Comparison of ENCODE assay signal across 2 cellular contexts in the genomic region with DNA sequence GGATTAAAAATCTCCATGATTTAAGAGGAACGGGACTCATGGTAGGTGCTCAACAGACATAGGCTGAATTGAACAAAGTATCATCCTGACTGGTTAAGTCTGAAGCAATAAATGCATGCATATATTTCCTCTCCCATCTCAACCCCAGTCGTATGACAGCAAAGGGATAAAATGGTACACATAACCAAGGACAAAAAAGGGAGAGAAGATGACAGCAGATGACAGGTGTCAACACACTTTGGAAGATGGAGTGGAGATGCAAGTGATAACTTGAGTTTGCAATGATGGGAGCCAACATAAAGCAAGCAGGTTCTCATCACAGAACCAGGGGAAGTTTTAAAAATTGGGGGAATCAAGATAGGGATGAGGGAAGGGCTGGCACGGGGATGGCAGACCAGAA.
A peak's percentile ranks its signal among the peaks of the same experiment; 100 is the strongest.
TF ChIP-seq lines count a peak whose summit lies in the region.

No MANE protein-coding gene starts in this region.

TF ChIP-seq in neural cell, 6 proteins besides CTCF, POLR2A, EP300 and RAD21:
- TF ChIP-seq REST (IDR thresholded peaks at IDR 0.05; ENCODE audit: borderline replicate concordance) (no peak), EZH2 (IDR thresholded peaks at IDR 0.05; ENCODE audit: borderline replicate concordance, insufficient read depth, low read length, poor library complexity, severe bottlenecking) (no peak), SMC3 (conservative IDR thresholded peaks at IDR 0.05; ENCODE audit: poor library complexity) (no peak), TAF1 (IDR thresholded peaks at IDR 0.05; ENCODE audit: low read depth) (no peak), POLR2AphosphoS5 (IDR thresholded peaks at IDR 0.05) (peak; percentile 66), MXI1 (conservative IDR thresholded peaks at IDR 0.05; ENCODE audit: poor library complexity, severe bottlenecking) (no peak)

TF ChIP-seq in GM12891, 5 proteins besides CTCF, POLR2A, EP300 and RAD21:
- no peak for TF ChIP-seq PAX5 (IDR thresholded peaks at IDR 0.05; ENCODE audit: insufficient read depth, low read length, severe bottlenecking)
- no peak for TF ChIP-seq TAF1 (IDR thresholded peaks at IDR 0.05; ENCODE audit: low read depth, low read length)
- TF ChIP-seq POU2F2 (IDR thresholded peaks at IDR 0.05; ENCODE audit: low read depth, low read length), result no peak
- TF ChIP-seq SPI1 (IDR thresholded peaks at IDR 0.05; ENCODE audit: low read depth, low read length), result no peak
- no peak for TF ChIP-seq POLR2AphosphoS5 (IDR thresholded peaks at IDR 0.05; ENCODE audit: low read depth, low read length)
